9 cellular contexts compared by ENCODE assay signal in the genomic region with DNA sequence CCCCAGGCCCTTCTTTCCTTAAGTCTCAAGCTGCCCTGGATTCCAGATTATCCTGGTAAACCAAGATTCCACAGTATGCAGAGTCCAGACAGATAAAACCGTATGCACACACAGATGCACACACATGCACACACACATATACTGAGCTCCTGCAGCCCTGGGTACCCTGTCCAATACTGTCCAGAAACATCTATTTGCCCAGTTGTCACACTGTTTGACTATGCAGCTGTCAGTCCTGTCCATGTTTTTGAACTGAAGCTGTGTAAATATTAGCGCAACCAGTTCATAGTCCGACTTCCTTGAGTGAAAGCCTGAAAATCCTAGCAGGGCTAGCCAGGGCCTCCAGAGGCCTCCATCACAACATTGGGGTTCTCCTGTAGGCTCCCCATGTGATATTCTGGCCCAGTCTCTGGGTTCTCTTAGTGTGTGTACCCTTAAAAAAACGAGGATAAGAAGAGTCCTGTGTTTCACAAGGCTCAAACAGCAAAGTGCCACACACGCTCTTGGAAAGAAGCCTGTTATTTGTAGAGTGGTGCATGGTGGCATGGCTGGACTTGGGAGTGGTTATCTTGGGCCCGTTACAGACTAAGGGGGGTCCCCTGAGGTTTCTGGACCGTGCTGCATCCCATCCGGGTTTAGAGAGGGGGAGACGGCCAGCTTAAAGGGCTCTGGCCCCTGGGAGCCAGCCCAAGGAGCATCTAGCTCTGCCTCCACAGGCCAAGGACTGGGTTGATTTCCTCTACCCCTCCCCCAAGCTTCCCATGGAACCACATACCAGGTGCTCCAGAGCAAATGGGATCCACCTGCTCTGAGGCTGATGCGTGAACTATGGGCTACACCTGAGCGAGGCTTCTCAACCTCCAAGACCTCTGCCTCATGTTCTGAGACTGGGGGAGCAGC.
A peak's percentile ranks its signal among the peaks of the same experiment; 100 is the strongest.
DNase-seq lines count a peak whose midpoint lies in the region; ATAC-seq and TF ChIP-seq lines count a peak whose summit lies in the region.
"Had no signal": no experiment of that assay in that cellular context is flagged by ENCODE, and none has a peak within 500 bp of the region (broad histone marks: within the 10 kb centered on the region; RNA-seq: fewer than 3 reads in every experiment).

No MANE protein-coding gene starts in this region.

- H3K4me1 ChIP-seq in heart left ventricle, result peaks cover 28 to 96% (median 89%) of the 10 kb centered on the region in 12 donors
- peaks cover 55 to 72% of the 10 kb centered on the region in 2 donors for H3K4me1 ChIP-seq in naive thymus-derived CD4-positive, alpha-beta T cell (ENCODE audit: control insufficient read depth in 2 of 2, insufficient read depth in 2 of 2, low read length in 2 of 2)

- no peak for TF ChIP-seq POLR2A in heart left ventricle (IDR thresholded peaks at IDR 0.05)

- peak overlapping the region in 2 of 12 donors; percentile 95 to 96 for H3K4me3 ChIP-seq in heart left ventricle
- no peak overlapping the region for H3K4me3 ChIP-seq in naive thymus-derived CD4-positive, alpha-beta T cell (ENCODE audit: low read length)

- no peak for ATAC-seq in heart left ventricle
- no peak for ATAC-seq in left cardiac atrium
- no peak for ATAC-seq in naive thymus-derived CD4-positive, alpha-beta T cell
- ATAC-seq in GM18909 (IDR thresholded peaks at IDR 0.05; ENCODE audit: poor library complexity, unreplicated experiment), result no peak
- no peak for ATAC-seq in GM21825 (IDR thresholded peaks at IDR 0.05; ENCODE audit: unreplicated experiment)

- in situ Hi-C loops in GM13976 (cut with MboI; ENCODE audit: low sequenced_read_pairs, unreplicated experiment), result no loop called here

- no peaks in the 10 kb centered on the region for H3K36me3 Mint-ChIP-seq in chondrocyte (ENCODE audit: low read depth)
- peaks cover 0 to 3% (median 0%) of the 10 kb centered on the region in 5 donors for H3K36me3 Mint-ChIP-seq in naive thymus-derived CD4-positive, alpha-beta T cell

- CTCF ChIA-PET in naive thymus-derived CD4-positive, alpha-beta T cell (lab: Charles Lee), result interaction anchor here (0.6 to 1.2 kb wide), 3 partner anchors 8 to 389 kb away, joined by 3 to 4 read pairs (median 4); no protein-coding TSS in a partner anchor

- POLR2A ChIA-PET in naive thymus-derived CD4-positive, alpha-beta T cell (lab: Charles Lee), result interaction anchor here (0.6 to 1.0 kb wide), 3 partner anchors 24 to 47 kb away, joined by 3 to 4 read pairs (median 3); no protein-coding TSS in a partner anchor

- peak overlapping the region; percentile 36 for H3K27ac Mint-ChIP-seq in chondrocyte (ENCODE audit: unreplicated experiment)
- H3K27ac Mint-ChIP-seq in naive thymus-derived CD4-positive, alpha-beta T cell, result peak overlapping the region in 3 of 9 donors; percentile 38 to 48 (median 40)

- H3K9me3 ChIP-seq in heart left ventricle, result no peaks in the 10 kb centered on the region
- H3K9me3 ChIP-seq in naive thymus-derived CD4-positive, alpha-beta T cell (ENCODE audit: control insufficient read depth in 2 of 3, low read length in 3 of 3), result no peaks in the 10 kb centered on the region

- peaks cover 91% of the 10 kb centered on the region for H3K4me1 Mint-ChIP-seq in chondrocyte (ENCODE audit: low read depth)
- H3K4me1 Mint-ChIP-seq in naive thymus-derived CD4-positive, alpha-beta T cell, result peaks cover 61 to 96% (median 91%) of the 10 kb centered on the region in 7 donors

- H3K27ac ChIP-seq in heart left ventricle, result peak overlapping the region in 11 of 12 donors; percentile 13 to 94 (median 54)
- H3K27ac ChIP-seq in naive thymus-derived CD4-positive, alpha-beta T cell (ENCODE audit: low read depth, low read length), result peak overlapping the region; percentile 16

- no peaks in the 10 kb centered on the region for H3K9me3 Mint-ChIP-seq in chondrocyte (ENCODE audit: low read depth)
- no peaks in the 10 kb centered on the region for H3K9me3 Mint-ChIP-seq in naive thymus-derived CD4-positive, alpha-beta T cell

- DNase-seq in heart left ventricle (peak in 1 of 5 donors; percentile 38), left cardiac atrium (no peak), chondrocyte (ENCODE audit: low spot score) (no peak), GM13976 (ENCODE audit: low spot score) (no peak), NCI-H1417 treated with DMSO at 0.1 percent for 48 hours (lab: John Stamatoyannopoulos, UW) (no peak)
- no peak for DNase-seq in naive thymus-derived CD4-positive, alpha-beta T cell
- DNase-seq: activated CD8-positive, alpha-beta memory T cell treated with anti-CD3 and anti-CD28 coated beads, Interleukin-2, amount 50 U/mL, for 48 hours had no signal

- H3K36me3 ChIP-seq in heart left ventricle, result no peaks in the 10 kb centered on the region
- H3K36me3 ChIP-seq in naive thymus-derived CD4-positive, alpha-beta T cell (ENCODE audit: control insufficient read depth in 2 of 3, insufficient read depth in 3 of 3, low read length in 3 of 3), result no peaks in the 10 kb centered on the region

- H3K27me3 ChIP-seq in heart left ventricle, result no peaks in the 10 kb centered on the region
- H3K27me3 ChIP-seq in naive thymus-derived CD4-positive, alpha-beta T cell (ENCODE audit: control insufficient read depth in 2 of 2, insufficient read depth in 2 of 2, low read length in 2 of 2), result no peaks in the 10 kb centered on the region

- intact Hi-C loops in heart left ventricle (cut with DNase I) (loop anchor here in 8 of 10 donors (2.0 to 5.0 kb wide), 2 partner anchors 26 to 33 kb away; no protein-coding TSS in a partner anchor), left cardiac atrium (cut with DNase I) (no loop called here)
- intact Hi-C loops in naive thymus-derived CD4-positive, alpha-beta T cell (cut with micrococcal nuclease), result loop anchor here (5.0 to 10.0 kb wide), 4 partner anchors 153 to 1980 kb away; partner anchors contain the start of genes CCDC174 (in 1 of the 2), NR2C2 (in 1 of the 2) and RAF1 (in 1 of the 2)

- no peak overlapping the region for H3K4me3 Mint-ChIP-seq in chondrocyte (ENCODE audit: unreplicated experiment)
- peak overlapping the region in 8 of 10 donors; percentile 3 to 87 (median 43) for H3K4me3 Mint-ChIP-seq in naive thymus-derived CD4-positive, alpha-beta T cell

- no peaks in the 10 kb centered on the region for H3K27me3 Mint-ChIP-seq in chondrocyte (ENCODE audit: low read depth)
- peaks cover 0 to 5% (median 0%) of the 10 kb centered on the region in 5 donors for H3K27me3 Mint-ChIP-seq in naive thymus-derived CD4-positive, alpha-beta T cell

- no peak for TF ChIP-seq CTCF in heart left ventricle (IDR thresholded peaks at IDR 0.05)
- TF ChIP-seq CTCF in chondrocyte (IDR thresholded peaks at IDR 0.05), result no peak
- no peak for TF ChIP-seq CTCF in GM13976 (IDR thresholded peaks at IDR 0.05; ENCODE audit: borderline replicate concordance, control extremely low read depth, extremely low read depth, insufficient read depth, missing control alignments)

- WGBS in heart left ventricle, 4 donors, result 47 to 53% (median 49%) methylated on average over 11 of the region's 11 CpGs

Comparison
In these comparisons a context has a peak if more than half of its experiments do, and no peak if none do; other contexts are left out.
1. intact Hi-C loops: an anchor here in heart left ventricle (2.0 to 5.0 kb wide) and naive thymus-derived CD4-positive, alpha-beta T cell (5.0 to 10.0 kb wide); none called in left cardiac atrium.